Comparison of ENCODE assay signal across 13 cellular contexts in genomic region chr10:74640134-74640533, GRCh38.
DNase-seq lines count a peak whose midpoint lies in the region; ATAC-seq and TF ChIP-seq lines count a peak whose summit lies in the region.
"Had no signal": no experiment of that assay in that cellular context is flagged by ENCODE, and none has a peak within 500 bp of the region (broad histone marks: within the 10 kb centered on the region; RNA-seq: fewer than 3 reads in every experiment).

No MANE protein-coding gene starts in this region.

- CTCF ChIA-PET in activated B cell treated with CpG ODN at 0.5 μM for 24 hours (lab: Charles Lee), result no interaction called here

- no peaks in the 10 kb centered on the region for H4K20me1 ChIP-seq in smooth muscle cell (ENCODE audit: low read depth)

- no peaks in the 10 kb centered on the region for H3F3A ChIP-seq in smooth muscle cell (ENCODE audit: low read depth)

- DNase-seq in EL (peak; percentile 4), NCI-H1092 (lab: John Stamatoyannopoulos, UW) (peak; percentile 47), activated B cell treated with CpG ODN at 0.5 μM for 24 hours (no peak), smooth muscle cell (lab: John Stamatoyannopoulos, UW; ENCODE audit: unreplicated experiment) (no peak), NK-92 (lab: John Stamatoyannopoulos, UW; ENCODE audit: unreplicated experiment) (no peak), SIG-M5 (lab: John Stamatoyannopoulos, UW) (no peak)
- DNase-seq: left ventricle myocardium inferior had no signal

- H3K4me2 ChIP-seq in smooth muscle cell, result no peak overlapping the region

- 61% methylated on average over 3 of the region's 3 CpGs for WGBS in smooth muscle cell (ENCODE audit: low lambda C conversion rate)

- H3K27me3 Mint-ChIP-seq in activated B cell treated with CpG ODN at 0.5 μM for 24 hours, result no peaks in the 10 kb centered on the region
- H3K27me3 Mint-ChIP-seq: stimulated activated naive CD8-positive, alpha-beta T cell treated with anti-CD3 and anti-CD28 coated beads, Interleukin-15, Interleukin-2, amounts not matched to agents 100 ng/mL and 50 ng/mL, for 24 hours had no signal

- peaks cover 43% of the 10 kb centered on the region for H3K36me3 Mint-ChIP-seq in activated B cell treated with CpG ODN at 0.5 μM for 24 hours (ENCODE audit: low read depth)

- no peaks in the 10 kb centered on the region for H3K27me3 ChIP-seq in muscle layer of colon (ENCODE audit: control insufficient read depth in 1 of 2, insufficient read depth in 2 of 2, low read length in 2 of 2)
- H3K27me3 ChIP-seq in smooth muscle cell (ENCODE audit: low read depth), result no peaks in the 10 kb centered on the region

- peaks cover 11% of the 10 kb centered on the region for H3K4me1 ChIP-seq in muscle layer of colon (ENCODE audit: insufficient read depth, low read length)
- no peaks in the 10 kb centered on the region for H3K4me1 ChIP-seq in smooth muscle cell (ENCODE audit: low read depth)

- H2AFZ ChIP-seq in smooth muscle cell (ENCODE audit: low read depth), result no peak overlapping the region

- H3K9me3 ChIP-seq in muscle layer of colon (ENCODE audit: low read length), result no peaks in the 10 kb centered on the region
- no peaks in the 10 kb centered on the region for H3K9me3 ChIP-seq in smooth muscle cell (replicated peaks; ENCODE audit: low read depth)

- no peaks in the 10 kb centered on the region for H3K36me3 ChIP-seq in muscle layer of colon (ENCODE audit: insufficient read depth, low read length)
- no peaks in the 10 kb centered on the region for H3K36me3 ChIP-seq in smooth muscle cell (ENCODE audit: low read depth)

- TF ChIP-seq CTCF in activated B cell treated with CpG ODN at 0.5 μM for 24 hours (IDR thresholded peaks at IDR 0.05) (no peak), smooth muscle cell (IDR thresholded peaks at IDR 0.05; ENCODE audit: borderline replicate concordance, insufficient read depth, poor library complexity, severe bottlenecking) (no peak)

- POLR2A ChIA-PET in activated B cell treated with CpG ODN at 0.5 μM for 24 hours (lab: Charles Lee), result interaction anchor here (0.6 kb wide), 1 partner anchor 172 kb away, joined by 4 read pairs; no protein-coding TSS in a partner anchor

- peak overlapping the region; percentile 16 for H3K27ac ChIP-seq in muscle layer of colon (ENCODE audit: low read depth, low read length)
- H3K27ac ChIP-seq in smooth muscle cell (ENCODE audit: low read depth), result no peak overlapping the region
- H3K27ac ChIP-seq: left ventricle myocardium inferior, skin epidermis had no signal

- H3K27ac Mint-ChIP-seq in activated B cell treated with CpG ODN at 0.5 μM for 24 hours, result peak overlapping the region; percentile 30
- H3K27ac Mint-ChIP-seq: activated T-helper 1 cell treated with anti-CD3 and anti-CD28 coated beads, Interleukin-12 subunit alpha, Interleukin-12 subunit beta, Interleukin-2, Interleukin-4 antibody, amounts not matched to agents 30 ng/mL and 10 ng/mL and 1 ng/mL, durations not matched to agents 14 hours and 24 hours and 36 hours; stimulated activated naive CD8-positive, alpha-beta T cell treated with anti-CD3 and anti-CD28 coated beads, Interleukin-15, Interleukin-2, amounts not matched to agents 100 ng/mL and 50 ng/mL, for 24 hours; T-helper 1 cell treated with Interleukin-12 subunit alpha and Interleukin-12 subunit beta and Interleukin-4 antibody, amounts not matched to agents 30 μg/mL and 1 μg/mL, for 36 hours had no signal

- H3K79me2 ChIP-seq in smooth muscle cell (ENCODE audit: low read depth), result no peaks in the 10 kb centered on the region

- H3K9ac ChIP-seq in muscle layer of colon (ENCODE audit: low read length), result no peak overlapping the region
- no peak overlapping the region for H3K9ac ChIP-seq in smooth muscle cell (ENCODE audit: low read depth)

- no peak overlapping the region for H3K4me3 ChIP-seq in muscle layer of colon (ENCODE audit: low read depth in 1 of 2, low read length in 2 of 2)
- H3K4me3 ChIP-seq in smooth muscle cell, result no peak overlapping the region
- H3K4me3 ChIP-seq: left ventricle myocardium inferior, skin epidermis had no signal

- H3K9me3 Mint-ChIP-seq in activated B cell treated with CpG ODN at 0.5 μM for 24 hours, result peaks cover 2% of the 10 kb centered on the region

- peak; percentile 95 for ATAC-seq in activated B cell treated with CpG ODN at 0.5 μM for 24 hours (ENCODE audit: low read depth)
- no peak for ATAC-seq in HG03442 (IDR thresholded peaks at IDR 0.05; ENCODE audit: unreplicated experiment)

- intact Hi-C loops in activated B cell treated with CpG ODN at 0.5 μM for 24 hours (cut with micrococcal nuclease), result no loop called here

- H3K4me3 Mint-ChIP-seq in activated B cell treated with CpG ODN at 0.5 μM for 24 hours, result no peak overlapping the region
- H3K4me3 Mint-ChIP-seq: activated T-helper 1 cell treated with anti-CD3 and anti-CD28 coated beads, Interleukin-12 subunit alpha, Interleukin-12 subunit beta, Interleukin-2, Interleukin-4 antibody, amounts not matched to agents 30 ng/mL and 10 ng/mL and 1 ng/mL, durations not matched to agents 14 hours and 24 hours and 36 hours; stimulated activated naive CD8-positive, alpha-beta T cell treated with anti-CD3 and anti-CD28 coated beads, Interleukin-15, Interleukin-2, amounts not matched to agents 100 ng/mL and 50 ng/mL, for 24 hours; T-helper 1 cell treated with Interleukin-12 subunit alpha and Interleukin-12 subunit beta and Interleukin-4 antibody, amounts not matched to agents 30 μg/mL and 1 μg/mL, for 36 hours had no signal

- peaks cover 14% of the 10 kb centered on the region for H3K4me1 Mint-ChIP-seq in activated B cell treated with CpG ODN at 0.5 μM for 24 hours

Comparison
In these comparisons a context has a peak if more than half of its experiments do, and no peak if none do; other contexts are left out.
1. DNase-seq: peak in EL (single experiment) and NCI-H1092 (single experiment); none in activated B cell treated with CpG ODN at 0.5 μM for 24 hours (single experiment), smooth muscle cell (single experiment), NK-92 (single experiment) and SIG-M5 (single experiment).